ENCODE assay signal across 2 cellular contexts in the genomic region with DNA sequence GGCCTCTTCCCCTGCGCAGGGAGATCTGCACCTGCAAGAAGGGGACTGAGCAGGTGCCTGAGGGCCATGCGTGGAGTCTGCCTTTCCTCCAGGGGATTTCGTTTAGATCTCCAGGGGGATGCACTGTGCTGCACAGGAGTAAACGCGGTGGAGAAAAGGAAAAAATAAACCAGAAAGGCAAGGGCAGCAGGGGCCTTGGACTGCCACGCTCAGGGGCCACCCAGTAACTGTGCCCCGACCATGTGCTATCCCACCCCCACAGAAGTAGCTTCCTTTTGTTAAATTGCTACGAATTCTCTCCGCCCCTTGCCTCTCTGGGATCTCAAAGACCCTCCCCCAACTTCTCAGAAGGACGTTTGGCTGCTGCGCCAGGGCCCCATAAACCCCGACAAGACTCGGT.
TF ChIP-seq lines count a peak whose summit lies in the region.

No MANE protein-coding gene starts in this region.

TF ChIP-seq in GM23338, 12 proteins besides CTCF, POLR2A, EP300 and RAD21:
- TF ChIP-seq, protein P1, sequence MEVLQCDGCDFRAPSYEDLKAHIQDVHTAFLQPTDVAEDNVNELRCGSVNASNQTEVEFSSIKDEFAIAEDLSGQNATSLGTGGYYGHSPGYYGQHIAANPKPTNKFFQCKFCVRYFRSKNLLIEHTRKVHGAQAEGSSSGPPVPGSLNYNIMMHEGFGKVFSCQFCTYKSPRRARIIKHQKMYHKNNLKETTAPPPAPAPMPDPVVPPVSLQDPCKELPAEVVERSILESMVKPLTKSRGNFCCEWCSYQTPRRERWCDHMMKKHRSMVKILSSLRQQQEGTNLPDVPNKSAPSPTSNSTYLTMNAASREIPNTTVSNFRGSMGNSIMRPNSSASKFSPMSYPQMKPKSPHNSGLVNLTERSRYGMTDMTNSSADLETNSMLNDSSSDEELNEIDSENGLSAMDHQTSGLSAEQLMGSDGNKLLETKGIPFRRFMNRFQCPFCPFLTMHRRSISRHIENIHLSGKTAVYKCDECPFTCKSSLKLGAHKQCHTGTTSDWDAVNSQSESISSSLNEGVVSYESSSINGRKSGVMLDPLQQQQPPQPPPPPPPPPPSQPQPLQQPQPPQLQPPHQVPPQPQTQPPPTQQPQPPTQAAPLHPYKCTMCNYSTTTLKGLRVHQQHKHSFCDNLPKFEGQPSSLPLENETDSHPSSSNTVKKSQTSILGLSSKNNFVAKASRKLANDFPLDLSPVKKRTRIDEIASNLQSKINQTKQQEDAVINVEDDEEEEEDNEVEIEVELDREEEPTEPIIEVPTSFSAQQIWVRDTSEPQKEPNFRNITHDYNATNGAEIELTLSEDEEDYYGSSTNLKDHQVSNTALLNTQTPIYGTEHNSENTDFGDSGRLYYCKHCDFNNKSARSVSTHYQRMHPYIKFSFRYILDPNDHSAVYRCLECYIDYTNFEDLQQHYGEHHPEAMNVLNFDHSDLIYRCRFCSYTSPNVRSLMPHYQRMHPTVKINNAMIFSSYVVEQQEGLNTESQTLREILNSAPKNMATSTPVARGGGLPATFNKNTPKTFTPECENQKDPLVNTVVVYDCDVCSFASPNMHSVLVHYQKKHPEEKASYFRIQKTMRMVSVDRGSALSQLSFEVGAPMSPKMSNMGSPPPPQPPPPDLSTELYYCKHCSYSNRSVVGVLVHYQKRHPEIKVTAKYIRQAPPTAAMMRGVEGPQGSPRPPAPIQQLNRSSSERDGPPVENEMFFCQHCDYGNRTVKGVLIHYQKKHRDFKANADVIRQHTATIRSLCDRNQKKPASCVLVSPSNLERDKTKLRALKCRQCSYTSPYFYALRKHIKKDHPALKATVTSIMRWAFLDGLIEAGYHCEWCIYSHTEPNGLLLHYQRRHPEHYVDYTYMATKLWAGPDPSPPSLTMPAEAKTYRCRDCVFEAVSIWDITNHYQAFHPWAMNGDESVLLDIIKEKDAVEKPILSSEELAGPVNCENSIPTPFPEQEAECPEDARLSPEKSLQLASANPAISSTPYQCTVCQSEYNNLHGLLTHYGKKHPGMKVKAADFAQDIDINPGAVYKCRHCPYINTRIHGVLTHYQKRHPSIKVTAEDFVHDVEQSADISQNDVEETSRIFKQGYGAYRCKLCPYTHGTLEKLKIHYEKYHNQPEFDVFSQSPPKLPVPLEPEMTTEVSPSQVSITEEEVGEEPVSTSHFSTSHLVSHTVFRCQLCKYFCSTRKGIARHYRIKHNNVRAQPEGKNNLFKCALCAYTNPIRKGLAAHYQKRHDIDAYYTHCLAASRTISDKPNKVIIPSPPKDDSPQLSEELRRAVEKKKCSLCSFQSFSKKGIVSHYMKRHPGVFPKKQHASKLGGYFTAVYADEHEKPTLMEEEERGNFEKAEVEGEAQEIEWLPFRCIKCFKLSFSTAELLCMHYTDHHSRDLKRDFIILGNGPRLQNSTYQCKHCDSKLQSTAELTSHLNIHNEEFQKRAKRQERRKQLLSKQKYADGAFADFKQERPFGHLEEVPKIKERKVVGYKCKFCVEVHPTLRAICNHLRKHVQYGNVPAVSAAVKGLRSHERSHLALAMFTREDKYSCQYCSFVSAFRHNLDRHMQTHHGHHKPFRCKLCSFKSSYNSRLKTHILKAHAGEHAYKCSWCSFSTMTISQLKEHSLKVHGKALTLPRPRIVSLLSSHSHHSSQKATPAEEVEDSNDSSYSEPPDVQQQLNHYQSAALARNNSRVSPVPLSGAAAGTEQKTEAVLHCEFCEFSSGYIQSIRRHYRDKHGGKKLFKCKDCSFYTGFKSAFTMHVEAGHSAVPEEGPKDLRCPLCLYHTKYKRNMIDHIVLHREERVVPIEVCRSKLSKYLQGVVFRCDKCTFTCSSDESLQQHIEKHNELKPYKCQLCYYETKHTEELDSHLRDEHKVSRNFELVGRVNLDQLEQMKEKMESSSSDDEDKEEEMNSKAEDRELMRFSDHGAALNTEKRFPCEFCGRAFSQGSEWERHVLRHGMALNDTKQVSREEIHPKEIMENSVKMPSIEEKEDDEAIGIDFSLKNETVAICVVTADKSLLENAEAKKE (CRISPR knock-in tag; IDR thresholded peaks at IDR 0.05), result no peak

TF ChIP-seq in H1, 55 proteins besides CTCF, POLR2A, EP300 and RAD21:
- TF ChIP-seq KDM4A (IDR thresholded peaks at IDR 0.05; ENCODE audit: low read depth, low read length, severe bottlenecking) (no peak), RNF2 (IDR thresholded peaks at IDR 0.05; ENCODE audit: borderline replicate concordance, low read depth, low read length, missing control alignments, poor library complexity, severe bottlenecking) (peak; percentile 76)
TF ChIP-seq in H1: peak in this region for 1.
